8 cellular contexts compared by ENCODE assay signal in the genomic region with DNA sequence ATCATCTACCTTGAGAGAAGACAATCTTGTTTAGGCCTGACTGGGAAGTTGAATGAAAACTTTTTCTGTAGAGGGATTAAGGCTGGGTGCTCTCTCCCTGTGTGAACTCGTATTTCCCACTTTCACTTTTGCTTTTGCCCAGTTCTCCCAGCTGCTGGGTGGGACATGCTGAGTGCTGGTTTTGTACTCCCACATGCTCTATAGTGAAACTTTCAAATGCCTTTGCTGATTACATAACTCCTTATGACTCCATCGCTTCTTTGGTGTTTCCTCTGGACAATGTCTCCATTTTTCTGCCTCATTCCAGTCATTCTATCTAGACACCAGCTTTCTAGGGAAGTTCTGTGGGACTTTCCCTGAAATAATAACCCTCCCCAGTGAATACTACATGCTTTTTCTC.
DNase-seq lines count a peak whose midpoint lies in the region; ATAC-seq and TF ChIP-seq lines count a peak whose summit lies in the region.

No MANE protein-coding gene starts in this region.

- no peak for TF ChIP-seq CTCF in astrocyte of the cerebellum (IDR thresholded peaks at IDR 0.05; ENCODE audit: low read depth, low read length, missing control alignments)
- no peak for TF ChIP-seq CTCF in right lobe of liver (IDR thresholded peaks at IDR 0.05)

- H3K4me1 ChIP-seq in right lobe of liver, result no peaks in the 10 kb centered on the region

- DNase-seq in activated T-cell treated with anti-CD3 and anti-CD28 coated beads, Interleukin-2, amount 50 U/mL, for 72 hours, result no peak
- no peak for DNase-seq in activated T-cell treated with anti-CD3 and anti-CD28 coated beads, Interleukin-2, amount 50 U/mL, for 24 hours
- DNase-seq in astrocyte of the cerebellum (ENCODE audit: low read depth) (peak; percentile 80), right lobe of liver (peak in 1 of 3 donors; percentile 22), activated gamma-delta T cell (lab: John Stamatoyannopoulos, UW) (no peak), DMS79 (lab: John Stamatoyannopoulos, UW) (no peak)

- peaks cover 5% of the 10 kb centered on the region for H3K27me3 Mint-ChIP-seq in activated T-cell treated with anti-CD3 and anti-CD28 coated beads, Interleukin-2, amount 50 U/mL, for 72 hours (ENCODE audit: low read depth)
- H3K27me3 Mint-ChIP-seq in activated T-cell treated with anti-CD3 and anti-CD28 coated beads, Interleukin-2, amount 50 U/mL, for 24 hours, result no peaks in the 10 kb centered on the region

- peaks cover 24% of the 10 kb centered on the region for H3K4me1 Mint-ChIP-seq in activated T-cell treated with anti-CD3 and anti-CD28 coated beads, Interleukin-2, amount 50 U/mL, for 72 hours (ENCODE audit: low read depth)
- H3K4me1 Mint-ChIP-seq in activated T-cell treated with anti-CD3 and anti-CD28 coated beads, Interleukin-2, amount 50 U/mL, for 24 hours (ENCODE audit: low read depth), result peaks cover 24% of the 10 kb centered on the region

- in situ Hi-C loops in astrocyte of the cerebellum (cut with HindIII; ENCODE audit: low sequenced_read_pairs), result no loop called here

- H3K36me3 Mint-ChIP-seq in activated T-cell treated with anti-CD3 and anti-CD28 coated beads, Interleukin-2, amount 50 U/mL, for 72 hours (ENCODE audit: insufficient read depth in 2 of 2), result no peaks in the 10 kb centered on the region
- no peaks in the 10 kb centered on the region for H3K36me3 Mint-ChIP-seq in activated T-cell treated with anti-CD3 and anti-CD28 coated beads, Interleukin-2, amount 50 U/mL, for 24 hours (ENCODE audit: low read depth)

- H3K27ac ChIP-seq in right lobe of liver, result no peak overlapping the region

- no peak for ATAC-seq in activated T-cell treated with anti-CD3 and anti-CD28 coated beads, Interleukin-2, amount 50 U/mL, for 72 hours (replicated peaks in 1 of 2)
- ATAC-seq in HG03342 (IDR thresholded peaks at IDR 0.05; ENCODE audit: unreplicated experiment) (peak; percentile 66), right lobe of liver (peak; percentile 83 to 97 (median 92)), GM18520 (IDR thresholded peaks at IDR 0.05; ENCODE audit: unreplicated experiment) (no peak)

- H3K4me3 ChIP-seq in astrocyte of the cerebellum (ENCODE audit: low read depth, low read length), result no peak overlapping the region
- H3K4me3 ChIP-seq in right lobe of liver, result peak overlapping the region in 2 of 3 donors; percentile 18 to 34

- intact Hi-C loops in right lobe of liver (cut with DNase I), result no loop called here

- H3K9me3 Mint-ChIP-seq in activated T-cell treated with anti-CD3 and anti-CD28 coated beads, Interleukin-2, amount 50 U/mL, for 72 hours, result no peaks in the 10 kb centered on the region
- H3K9me3 Mint-ChIP-seq in activated T-cell treated with anti-CD3 and anti-CD28 coated beads, Interleukin-2, amount 50 U/mL, for 24 hours, result no peaks in the 10 kb centered on the region

- H3K27me3 ChIP-seq in right lobe of liver, result no peaks in the 10 kb centered on the region

- no peaks in the 10 kb centered on the region for H3K9me3 ChIP-seq in right lobe of liver

- H3K4me3 Mint-ChIP-seq in activated T-cell treated with anti-CD3 and anti-CD28 coated beads, Interleukin-2, amount 50 U/mL, for 72 hours, result peak overlapping the region in 1 of 2 donors; percentile 6
- no peak overlapping the region for H3K4me3 Mint-ChIP-seq in activated T-cell treated with anti-CD3 and anti-CD28 coated beads, Interleukin-2, amount 50 U/mL, for 24 hours

- no peak for TF ChIP-seq POLR2A in right lobe of liver (IDR thresholded peaks at IDR 0.05)

- no peaks in the 10 kb centered on the region for H3K36me3 ChIP-seq in right lobe of liver

- WGBS in right lobe of liver (ENCODE audit: insufficient coverage, low coverage, low lambda C conversion rate, missing lambda C conversion rate), result 4% methylated on average over 2 of the region's 2 CpGs

- H3K27ac Mint-ChIP-seq in activated T-cell treated with anti-CD3 and anti-CD28 coated beads, Interleukin-2, amount 50 U/mL, for 72 hours, result peak overlapping the region; percentile 60
- no peak overlapping the region for H3K27ac Mint-ChIP-seq in activated T-cell treated with anti-CD3 and anti-CD28 coated beads, Interleukin-2, amount 50 U/mL, for 24 hours

Comparison
In these comparisons a context has a peak if more than half of its experiments do, and no peak if none do; other contexts are left out.
1. ATAC-seq: peak in HG03342 (single experiment) and right lobe of liver (4 of 4); none in activated T-cell treated with anti-CD3 and anti-CD28 coated beads, Interleukin-2, amount 50 U/mL, for 72 hours (0 of 2) and GM18520 (single experiment).